Comparison of ENCODE assay signal across 1 cellular context in genomic region chr16:85399583-85400284, GRCh38.
TF ChIP-seq lines count a peak whose summit lies in the region.

No MANE protein-coding gene starts in this region.

TF ChIP-seq in K562, 482 proteins besides CTCF, POLR2A, EP300 and RAD21 (continued from another document):
- TF ChIP-seq ETS1 (conservative IDR thresholded peaks at IDR 0.05; ENCODE audit: control insufficient read depth, low read depth, low read length) (0 out of 2 replicates have a peak, but pooled peaks have one; percentile 20), TRIM24 (IDR thresholded peaks at IDR 0.05) (no peak), ETV5 (CRISPR knock-in tag; IDR thresholded peaks at IDR 0.05; ENCODE audit: low read depth) (0 out of 2 replicates have a peak, but pooled peaks have one; percentile 5), MEF2A (IDR thresholded peaks at IDR 0.05; ENCODE audit: control insufficient read depth, low read depth, low read length) (no peak), ZKSCAN1 (IDR thresholded peaks at IDR 0.05; ENCODE audit: low read depth, low read length) (peak; percentile 92), USF1 (CRISPR knock-in tag; IDR thresholded peaks at IDR 0.05) (no peak), VEZF1 (CRISPR knock-in tag; IDR thresholded peaks at IDR 0.05) (no peak), CEBPG (CRISPR knock-in tag; IDR thresholded peaks at IDR 0.05) (0 out of 2 replicates have a peak, but pooled peaks have one; percentile 18), CEBPG (tag; conservative IDR thresholded peaks at IDR 0.05 in 1 of 2, IDR thresholded peaks at IDR 0.05 in 1 of 2) (no peak), HDAC1 (IDR thresholded peaks at IDR 0.05) (no peak), CREM (IDR thresholded peaks at IDR 0.05; ENCODE audit: low read depth) (no peak), HMBOX1 (IDR thresholded peaks at IDR 0.05) (no peak), E2F5 (CRISPR knock-in tag; IDR thresholded peaks at IDR 0.05) (0 out of 2 replicates have a peak, but pooled peaks have one; percentile 9), ZNF274 (IDR thresholded peaks at IDR 0.05; ENCODE audit: borderline replicate concordance, low read depth, low read length) (no peak), ZBTB33 (CRISPR knock-in tag; IDR thresholded peaks at IDR 0.05) (peak; percentile 95), ATF4 (CRISPR knock-in tag; IDR thresholded peaks at IDR 0.05) (no peak), TFAP4 (CRISPR knock-in tag; IDR thresholded peaks at IDR 0.05; ENCODE audit: borderline replicate concordance) (no peak), SPI1 (IDR thresholded peaks at IDR 0.05; ENCODE audit: borderline replicate concordance, low read depth, low read length) (peak; percentile 70), MXD1 (CRISPR knock-in tag; IDR thresholded peaks at IDR 0.05; ENCODE audit: borderline replicate concordance, poor library complexity, severe bottlenecking) (no peak), FOXP4 (CRISPR knock-in tag; IDR thresholded peaks at IDR 0.05; ENCODE audit: borderline replicate concordance) (no peak)
